Comparison of ENCODE assay signal across 1 cellular context in the genomic region with DNA sequence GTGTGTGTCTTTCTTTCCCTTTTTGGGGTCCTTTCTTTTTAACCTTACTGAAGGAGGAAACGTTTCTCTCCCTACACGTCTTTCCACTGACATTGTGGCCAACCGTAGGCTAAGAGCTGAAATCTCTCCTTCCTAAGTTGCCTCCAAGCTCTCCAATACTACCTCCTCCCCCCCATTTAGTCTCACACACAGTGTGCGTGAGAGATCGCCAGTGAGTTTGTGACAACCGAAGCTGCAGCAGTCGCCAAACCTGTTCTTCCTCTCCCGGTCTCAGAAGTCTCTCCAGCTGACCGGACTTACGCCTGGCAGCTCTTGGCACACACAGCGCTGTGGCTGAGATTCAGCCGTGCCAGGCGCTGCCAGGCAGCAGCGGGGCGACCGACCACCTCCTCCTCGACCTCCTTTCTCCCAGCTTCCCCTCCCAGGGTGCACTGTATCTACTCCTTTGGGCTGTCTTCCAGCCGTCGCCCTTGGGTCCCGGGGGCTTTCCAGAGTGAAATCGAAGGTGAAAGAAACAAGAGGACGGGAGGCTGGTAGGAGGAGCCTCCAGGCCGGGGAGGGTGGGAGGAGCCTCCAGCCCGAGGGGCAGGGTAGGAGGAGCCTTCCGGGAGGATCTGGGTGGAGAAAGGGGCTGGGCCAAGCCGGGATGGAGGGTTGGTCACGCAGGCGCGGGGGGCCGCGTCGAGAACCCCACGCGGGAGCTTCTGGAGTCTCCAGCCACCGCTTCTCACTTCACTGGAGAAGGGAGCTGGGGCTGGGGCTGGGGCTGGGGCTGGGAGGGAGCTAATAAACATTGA.
TF ChIP-seq lines count a peak whose summit lies in the region.

A gene (plus strand): TSS at position 684 of the 797 bp plus-strand sequence.

TF ChIP-seq in GM12878, 131 proteins besides CTCF, POLR2A, EP300 and RAD21 (continued from another document):
- TF ChIP-seq, protein P1, sequence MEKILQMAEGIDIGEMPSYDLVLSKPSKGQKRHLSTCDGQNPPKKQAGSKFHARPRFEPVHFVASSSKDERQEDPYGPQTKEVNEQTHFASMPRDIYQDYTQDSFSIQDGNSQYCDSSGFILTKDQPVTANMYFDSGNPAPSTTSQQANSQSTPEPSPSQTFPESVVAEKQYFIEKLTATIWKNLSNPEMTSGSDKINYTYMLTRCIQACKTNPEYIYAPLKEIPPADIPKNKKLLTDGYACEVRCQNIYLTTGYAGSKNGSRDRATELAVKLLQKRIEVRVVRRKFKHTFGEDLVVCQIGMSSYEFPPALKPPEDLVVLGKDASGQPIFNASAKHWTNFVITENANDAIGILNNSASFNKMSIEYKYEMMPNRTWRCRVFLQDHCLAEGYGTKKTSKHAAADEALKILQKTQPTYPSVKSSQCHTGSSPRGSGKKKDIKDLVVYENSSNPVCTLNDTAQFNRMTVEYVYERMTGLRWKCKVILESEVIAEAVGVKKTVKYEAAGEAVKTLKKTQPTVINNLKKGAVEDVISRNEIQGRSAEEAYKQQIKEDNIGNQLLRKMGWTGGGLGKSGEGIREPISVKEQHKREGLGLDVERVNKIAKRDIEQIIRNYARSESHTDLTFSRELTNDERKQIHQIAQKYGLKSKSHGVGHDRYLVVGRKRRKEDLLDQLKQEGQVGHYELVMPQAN (conservative IDR thresholded peaks at IDR 0.05) = peak; percentile 81
- TF ChIP-seq NFIC (IDR thresholded peaks at IDR 0.05; ENCODE audit: low read depth, low read length) (no peak; the same call in 1 of the 2 replicates), CREM (IDR thresholded peaks at IDR 0.05; ENCODE audit: low read depth) (0 out of 2 replicates have a peak, but pooled peaks have one; percentile 25), ZNF622 (IDR thresholded peaks at IDR 0.05) (no peak), FOS (IDR thresholded peaks at IDR 0.05; ENCODE audit: borderline replicate concordance, extremely low read depth, insufficient read length) (no peak), YBX1 (IDR thresholded peaks at IDR 0.05) (0 out of 2 replicates have a peak, but pooled peaks have one; percentile 51), CHD2 (IDR thresholded peaks at IDR 0.05; ENCODE audit: borderline replicate concordance, low read depth, low read length) (0 out of 2 replicates have a peak, but pooled peaks have one; percentile 24), IRF4 (IDR thresholded peaks at IDR 0.05; ENCODE audit: low read depth, low read length) (0 out of 2 replicates have a peak, but pooled peaks have one; percentile 11), DPF2 (IDR thresholded peaks at IDR 0.05) (peak; percentile 33), POLR2AphosphoS5 (IDR thresholded peaks at IDR 0.05; ENCODE audit: low read length) (peak; percentile 69), SIN3A (IDR thresholded peaks at IDR 0.05; ENCODE audit: low read depth, low read length) (peak; percentile 72), MTA3 (IDR thresholded peaks at IDR 0.05; ENCODE audit: borderline replicate concordance, low read length) (no peak), MYB (IDR thresholded peaks at IDR 0.05; ENCODE audit: borderline replicate concordance, low read depth, low read length) (no peak), NBN (IDR thresholded peaks at IDR 0.05) (peak; percentile 36; the same call in 1 of the 2 replicates), MEF2B (IDR thresholded peaks at IDR 0.05; ENCODE audit: partially characterized antibody, poor library complexity, severe bottlenecking) (peak; percentile 57), PAX5 (IDR thresholded peaks at IDR 0.05; ENCODE audit: borderline replicate concordance, low read depth, low read length) (peak; percentile 80; the same call in 1 of the 2 replicates), STAT3 (IDR thresholded peaks at IDR 0.05; ENCODE audit: low read depth, low read length) (no peak), SIX5 (IDR thresholded peaks at IDR 0.05; ENCODE audit: low read depth, low read length, severe bottlenecking) (no peak), SMAD5 (IDR thresholded peaks at IDR 0.05; ENCODE audit: low read depth) (peak; percentile 34; the same call in 1 of the 2 replicates), SUZ12 (IDR thresholded peaks at IDR 0.05; ENCODE audit: unreplicated experiment) (no peak), PML (IDR thresholded peaks at IDR 0.05; ENCODE audit: low read length) (0 out of 2 replicates have a peak, but pooled peaks have one; percentile 53), SRF (IDR thresholded peaks at IDR 0.05; ENCODE audit: low read depth in 2 of 2, low read length in 2 of 2) (no peak), STAT1 (conservative IDR thresholded peaks at IDR 0.05) (no peak), IKZF2 (IDR thresholded peaks at IDR 0.05) (peak; percentile 54 to 73), EZH2 (IDR thresholded peaks at IDR 0.05; ENCODE audit: borderline replicate concordance, control insufficient read depth, low read depth, low read length) (no peak), BRCA1 (IDR thresholded peaks at IDR 0.05; ENCODE audit: low read depth, low read length) (no peak), ZSCAN29 (IDR thresholded peaks at IDR 0.05) (no peak), BCL11A (IDR thresholded peaks at IDR 0.05; ENCODE audit: low read depth, low read length) (no peak), ZNF207 (IDR thresholded peaks at IDR 0.05; ENCODE audit: borderline replicate concordance) (0 out of 2 replicates have a peak, but pooled peaks have one; percentile 16), ASH2L (IDR thresholded peaks at IDR 0.05; ENCODE audit: borderline replicate concordance, low read depth) (peak; percentile 99), SREBF1 (IDR thresholded peaks at IDR 0.05; ENCODE audit: low read length) (no peak), LARP7 (IDR thresholded peaks at IDR 0.05) (peak; percentile 49), MEF2A (IDR thresholded peaks at IDR 0.05; ENCODE audit: insufficient read depth, low read depth, low read length) (no peak), ZNF24 (IDR thresholded peaks at IDR 0.05) (no peak), NFYA (IDR thresholded peaks at IDR 0.05; ENCODE audit: borderline replicate concordance, low read depth, low read length) (no peak)
- TF ChIP-seq, protein P2, sequence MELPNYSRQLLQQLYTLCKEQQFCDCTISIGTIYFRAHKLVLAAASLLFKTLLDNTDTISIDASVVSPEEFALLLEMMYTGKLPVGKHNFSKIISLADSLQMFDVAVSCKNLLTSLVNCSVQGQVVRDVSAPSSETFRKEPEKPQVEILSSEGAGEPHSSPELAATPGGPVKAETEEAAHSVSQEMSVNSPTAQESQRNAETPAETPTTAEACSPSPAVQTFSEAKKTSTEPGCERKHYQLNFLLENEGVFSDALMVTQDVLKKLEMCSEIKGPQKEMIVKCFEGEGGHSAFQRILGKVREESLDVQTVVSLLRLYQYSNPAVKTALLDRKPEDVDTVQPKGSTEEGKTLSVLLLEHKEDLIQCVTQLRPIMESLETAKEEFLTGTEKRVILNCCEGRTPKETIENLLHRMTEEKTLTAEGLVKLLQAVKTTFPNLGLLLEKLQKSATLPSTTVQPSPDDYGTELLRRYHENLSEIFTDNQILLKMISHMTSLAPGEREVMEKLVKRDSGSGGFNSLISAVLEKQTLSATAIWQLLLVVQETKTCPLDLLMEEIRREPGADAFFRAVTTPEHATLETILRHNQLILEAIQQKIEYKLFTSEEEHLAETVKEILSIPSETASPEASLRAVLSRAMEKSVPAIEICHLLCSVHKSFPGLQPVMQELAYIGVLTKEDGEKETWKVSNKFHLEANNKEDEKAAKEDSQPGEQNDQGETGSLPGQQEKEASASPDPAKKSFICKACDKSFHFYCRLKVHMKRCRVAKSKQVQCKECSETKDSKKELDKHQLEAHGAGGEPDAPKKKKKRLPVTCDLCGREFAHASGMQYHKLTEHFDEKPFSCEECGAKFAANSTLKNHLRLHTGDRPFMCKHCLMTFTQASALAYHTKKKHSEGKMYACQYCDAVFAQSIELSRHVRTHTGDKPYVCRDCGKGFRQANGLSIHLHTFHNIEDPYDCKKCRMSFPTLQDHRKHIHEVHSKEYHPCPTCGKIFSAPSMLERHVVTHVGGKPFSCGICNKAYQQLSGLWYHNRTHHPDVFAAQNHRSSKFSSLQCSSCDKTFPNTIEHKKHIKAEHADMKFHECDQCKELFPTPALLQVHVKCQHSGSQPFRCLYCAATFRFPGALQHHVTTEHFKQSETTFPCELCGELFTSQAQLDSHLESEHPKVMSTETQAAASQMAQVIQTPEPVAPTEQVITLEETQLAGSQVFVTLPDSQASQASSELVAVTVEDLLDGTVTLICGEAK (IDR thresholded peaks at IDR 0.05; ENCODE audit: borderline replicate concordance) = no peak
- TF ChIP-seq, protein P3, sequence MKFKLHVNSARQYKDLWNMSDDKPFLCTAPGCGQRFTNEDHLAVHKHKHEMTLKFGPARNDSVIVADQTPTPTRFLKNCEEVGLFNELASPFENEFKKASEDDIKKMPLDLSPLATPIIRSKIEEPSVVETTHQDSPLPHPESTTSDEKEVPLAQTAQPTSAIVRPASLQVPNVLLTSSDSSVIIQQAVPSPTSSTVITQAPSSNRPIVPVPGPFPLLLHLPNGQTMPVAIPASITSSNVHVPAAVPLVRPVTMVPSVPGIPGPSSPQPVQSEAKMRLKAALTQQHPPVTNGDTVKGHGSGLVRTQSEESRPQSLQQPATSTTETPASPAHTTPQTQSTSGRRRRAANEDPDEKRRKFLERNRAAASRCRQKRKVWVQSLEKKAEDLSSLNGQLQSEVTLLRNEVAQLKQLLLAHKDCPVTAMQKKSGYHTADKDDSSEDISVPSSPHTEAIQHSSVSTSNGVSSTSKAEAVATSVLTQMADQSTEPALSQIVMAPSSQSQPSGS (IDR thresholded peaks at IDR 0.05; ENCODE audit: low read length) = no peak
- TF ChIP-seq, protein P4, sequence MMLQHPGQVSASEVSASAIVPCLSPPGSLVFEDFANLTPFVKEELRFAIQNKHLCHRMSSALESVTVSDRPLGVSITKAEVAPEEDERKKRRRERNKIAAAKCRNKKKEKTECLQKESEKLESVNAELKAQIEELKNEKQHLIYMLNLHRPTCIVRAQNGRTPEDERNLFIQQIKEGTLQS (IDR thresholded peaks at IDR 0.05; ENCODE audit: borderline replicate concordance, extremely low read depth, low read depth, low read length) = no peak
- TF ChIP-seq, protein P5, sequence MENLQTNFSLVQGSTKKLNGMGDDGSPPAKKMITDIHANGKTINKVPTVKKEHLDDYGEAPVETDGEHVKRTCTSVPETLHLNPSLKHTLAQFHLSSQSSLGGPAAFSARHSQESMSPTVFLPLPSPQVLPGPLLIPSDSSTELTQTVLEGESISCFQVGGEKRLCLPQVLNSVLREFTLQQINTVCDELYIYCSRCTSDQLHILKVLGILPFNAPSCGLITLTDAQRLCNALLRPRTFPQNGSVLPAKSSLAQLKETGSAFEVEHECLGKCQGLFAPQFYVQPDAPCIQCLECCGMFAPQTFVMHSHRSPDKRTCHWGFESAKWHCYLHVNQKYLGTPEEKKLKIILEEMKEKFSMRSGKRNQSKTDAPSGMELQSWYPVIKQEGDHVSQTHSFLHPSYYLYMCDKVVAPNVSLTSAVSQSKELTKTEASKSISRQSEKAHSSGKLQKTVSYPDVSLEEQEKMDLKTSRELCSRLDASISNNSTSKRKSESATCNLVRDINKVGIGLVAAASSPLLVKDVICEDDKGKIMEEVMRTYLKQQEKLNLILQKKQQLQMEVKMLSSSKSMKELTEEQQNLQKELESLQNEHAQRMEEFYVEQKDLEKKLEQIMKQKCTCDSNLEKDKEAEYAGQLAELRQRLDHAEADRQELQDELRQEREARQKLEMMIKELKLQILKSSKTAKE (IDR thresholded peaks at IDR 0.05; ENCODE audit: low read depth, poor library complexity, severe bottlenecking) = no peak
- TF ChIP-seq, protein P6, sequence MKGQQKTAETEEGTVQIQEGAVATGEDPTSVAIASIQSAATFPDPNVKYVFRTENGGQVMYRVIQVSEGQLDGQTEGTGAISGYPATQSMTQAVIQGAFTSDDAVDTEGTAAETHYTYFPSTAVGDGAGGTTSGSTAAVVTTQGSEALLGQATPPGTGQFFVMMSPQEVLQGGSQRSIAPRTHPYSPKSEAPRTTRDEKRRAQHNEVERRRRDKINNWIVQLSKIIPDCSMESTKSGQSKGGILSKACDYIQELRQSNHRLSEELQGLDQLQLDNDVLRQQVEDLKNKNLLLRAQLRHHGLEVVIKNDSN (IDR thresholded peaks at IDR 0.05; ENCODE audit: borderline replicate concordance, extremely low read length, insufficient read depth, low read depth, low read length) = no peak
- TF ChIP-seq, protein P7, sequence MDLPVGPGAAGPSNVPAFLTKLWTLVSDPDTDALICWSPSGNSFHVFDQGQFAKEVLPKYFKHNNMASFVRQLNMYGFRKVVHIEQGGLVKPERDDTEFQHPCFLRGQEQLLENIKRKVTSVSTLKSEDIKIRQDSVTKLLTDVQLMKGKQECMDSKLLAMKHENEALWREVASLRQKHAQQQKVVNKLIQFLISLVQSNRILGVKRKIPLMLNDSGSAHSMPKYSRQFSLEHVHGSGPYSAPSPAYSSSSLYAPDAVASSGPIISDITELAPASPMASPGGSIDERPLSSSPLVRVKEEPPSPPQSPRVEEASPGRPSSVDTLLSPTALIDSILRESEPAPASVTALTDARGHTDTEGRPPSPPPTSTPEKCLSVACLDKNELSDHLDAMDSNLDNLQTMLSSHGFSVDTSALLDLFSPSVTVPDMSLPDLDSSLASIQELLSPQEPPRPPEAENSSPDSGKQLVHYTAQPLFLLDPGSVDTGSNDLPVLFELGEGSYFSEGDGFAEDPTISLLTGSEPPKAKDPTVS (IDR thresholded peaks at IDR 0.05; ENCODE audit: low read depth, low read length) = no peak
- TF ChIP-seq, protein P8, sequence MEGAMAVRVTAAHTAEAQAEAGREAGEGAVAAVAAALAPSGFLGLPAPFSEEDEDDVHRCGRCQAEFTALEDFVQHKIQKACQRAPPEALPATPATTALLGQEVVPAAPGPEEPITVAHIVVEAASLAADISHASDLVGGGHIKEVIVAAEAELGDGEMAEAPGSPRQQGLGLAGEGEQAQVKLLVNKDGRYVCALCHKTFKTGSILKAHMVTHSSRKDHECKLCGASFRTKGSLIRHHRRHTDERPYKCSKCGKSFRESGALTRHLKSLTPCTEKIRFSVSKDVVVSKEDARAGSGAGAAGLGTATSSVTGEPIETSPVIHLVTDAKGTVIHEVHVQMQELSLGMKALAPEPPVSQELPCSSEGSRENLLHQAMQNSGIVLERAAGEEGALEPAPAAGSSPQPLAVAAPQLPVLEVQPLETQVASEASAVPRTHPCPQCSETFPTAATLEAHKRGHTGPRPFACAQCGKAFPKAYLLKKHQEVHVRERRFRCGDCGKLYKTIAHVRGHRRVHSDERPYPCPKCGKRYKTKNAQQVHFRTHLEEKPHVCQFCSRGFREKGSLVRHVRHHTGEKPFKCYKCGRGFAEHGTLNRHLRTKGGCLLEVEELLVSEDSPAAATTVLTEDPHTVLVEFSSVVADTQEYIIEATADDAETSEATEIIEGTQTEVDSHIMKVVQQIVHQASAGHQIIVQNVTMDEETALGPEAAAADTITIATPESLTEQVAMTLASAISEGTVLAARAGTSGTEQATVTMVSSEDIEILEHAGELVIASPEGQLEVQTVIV (IDR thresholded peaks at IDR 0.05; ENCODE audit: borderline replicate concordance, partially characterized antibody) = no peak
